Comparison of ENCODE assay signal across 9 cellular contexts in the genomic region with DNA sequence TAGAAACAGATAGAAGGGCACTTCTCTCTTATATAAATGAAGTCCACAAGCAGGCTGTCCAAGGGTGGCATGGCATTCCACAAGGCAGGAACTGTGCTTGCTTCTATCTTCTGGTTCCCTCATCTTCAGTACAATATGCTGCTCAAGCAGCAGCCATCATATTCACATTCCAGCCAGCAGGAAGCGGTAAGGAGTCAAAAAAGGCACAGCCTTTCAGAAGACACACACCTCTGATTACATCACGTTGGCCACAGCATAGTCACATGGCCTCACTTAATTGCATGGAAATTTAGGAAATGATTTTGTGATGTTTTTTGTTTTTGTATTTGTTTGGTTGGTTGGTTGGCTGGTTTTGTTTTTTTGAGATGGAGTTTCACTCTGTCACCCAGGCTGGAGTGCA. TPM values are rescaled to one million over a fixed set of nuclear protein-coding genes. Genes with fewer than 3 reads are reported as not detected.
A peak's percentile ranks its signal among the peaks of the same experiment; 100 is the strongest.
DNase-seq lines count a peak whose midpoint lies in the region; ATAC-seq and TF ChIP-seq lines count a peak whose summit lies in the region.
"Had no signal": no experiment of that assay in that cellular context is flagged by ENCODE, and none has a peak within 500 bp of the region (broad histone marks: within the 10 kb centered on the region; RNA-seq: fewer than 3 reads in every experiment).

No MANE protein-coding gene starts in this region.

- no peak overlapping the region for H3K27ac ChIP-seq in foreskin keratinocyte
- no peak overlapping the region for H3K27ac ChIP-seq in neuronal stem cell (replicated peaks; ENCODE audit: low read length)

- in situ Hi-C loops in GM13977 (cut with MboI; ENCODE audit: low pct_unique_long_range_greater_than_20kb, low sequenced_read_pairs, unreplicated experiment): no loop called here

- no peak overlapping the region for H3K23ac ChIP-seq in neuronal stem cell (ENCODE audit: low read depth, low read length, poor library complexity)

- no peaks in the 10 kb centered on the region for H3K9me3 ChIP-seq in Caco-2
- H3K9me3 ChIP-seq in neuronal stem cell (replicated peaks in 1 of 2; ENCODE audit: control insufficient read depth in 2 of 2, insufficient read depth in 1 of 2, low read depth in 1 of 2, low read length in 2 of 2): peaks cover 0 to 10% of the 10 kb centered on the region in 2 donors

- no peak overlapping the region for H4K8ac ChIP-seq in neuronal stem cell (ENCODE audit: low read depth, low read length)

- H3K36me3 ChIP-seq in Caco-2 (ENCODE audit: control insufficient read depth, insufficient read depth, low read length) (no peaks in the 10 kb centered on the region), neuronal stem cell (replicated peaks in 1 of 2; ENCODE audit: control insufficient read depth in 2 of 2, insufficient read depth in 2 of 2, low read length in 2 of 2) (no peaks in the 10 kb centered on the region)

- no peak overlapping the region for H3K18ac ChIP-seq in neuronal stem cell (ENCODE audit: low read length)

- POLR2A ChIA-PET in Caco-2 (lab: Charles Lee): no interaction called here

- H3K9me3 Mint-ChIP-seq in Caco-2 (ENCODE audit: unreplicated experiment): no peaks in the 10 kb centered on the region
- H3K9me3 Mint-ChIP-seq: activated T-helper 17 cell treated with anti-CD3 and anti-CD28 coated beads, Interleukin-2, amount 50 U/mL, for 72 hours had no signal

- TF ChIP-seq CTCF in Caco-2 (IDR thresholded peaks at IDR 0.05; ENCODE audit: insufficient read depth in 1 of 2, low read depth in 1 of 2, low read length in 1 of 2, severe bottlenecking in 1 of 2, unreplicated experiment in 1 of 2) (peak; percentile 61 to 69), foreskin keratinocyte (conservative IDR thresholded peaks at IDR 0.05) (peak; percentile 59), GM13977 (IDR thresholded peaks at IDR 0.05; ENCODE audit: extremely low read depth, insufficient read depth, missing control alignments) (no peak)

- no peak overlapping the region for H3K4me3 Mint-ChIP-seq in Caco-2 (ENCODE audit: unreplicated experiment)
- H3K4me3 Mint-ChIP-seq: activated T-helper 17 cell treated with anti-CD3 and anti-CD28 coated beads, Interleukin-2, amount 50 U/mL, for 72 hours had no signal

- H3K79me1 ChIP-seq in neuronal stem cell (ENCODE audit: low read depth, low read length): no peaks in the 10 kb centered on the region

- no peak overlapping the region for H2BK15ac ChIP-seq in neuronal stem cell (ENCODE audit: low read length)

- CTCF ChIA-PET in Caco-2 (lab: Charles Lee): no interaction called here

- H2AFZ ChIP-seq in neuronal stem cell (ENCODE audit: low read length): no peak overlapping the region

- no peaks in the 10 kb centered on the region for H3K36me3 Mint-ChIP-seq in Caco-2 (ENCODE audit: insufficient read depth, unreplicated experiment)

- peaks cover 17% of the 10 kb centered on the region for H3K27me3 Mint-ChIP-seq in Caco-2 (ENCODE audit: insufficient read depth, unreplicated experiment)

- H2BK5ac ChIP-seq in neuronal stem cell (ENCODE audit: low read length): no peak overlapping the region

- H3K4ac ChIP-seq in neuronal stem cell (ENCODE audit: low read length): no peak overlapping the region

- H3K9ac ChIP-seq in neuronal stem cell (ENCODE audit: low read depth, low read length, poor library complexity): no peak overlapping the region

- H3K4me1 ChIP-seq in Caco-2 (no peaks in the 10 kb centered on the region), foreskin keratinocyte (no peaks in the 10 kb centered on the region), neuronal stem cell (ENCODE audit: control insufficient read depth in 2 of 2, insufficient read depth in 1 of 2, low read depth in 1 of 2, low read length in 2 of 2) (no peaks in the 10 kb centered on the region)

- DNase-seq in Caco-2 (peak; percentile 84 to 86), NAMALWA (ENCODE audit: low spot score) (peak; percentile 46), foreskin keratinocyte (peak; percentile 11 to 44), neuronal stem cell (ENCODE audit: low spot score) (no peak), GM13977 (ENCODE audit: low spot score) (no peak), KG1 (lab: John Stamatoyannopoulos, UW) (no peak)
- DNase-seq: NCI-H1105 had no signal

- H2AK5ac ChIP-seq in neuronal stem cell (ENCODE audit: low read depth, low read length): no peak overlapping the region

- no peak overlapping the region for H3K27ac Mint-ChIP-seq in Caco-2 (ENCODE audit: unreplicated experiment)
- H3K27ac Mint-ChIP-seq: activated T-helper 17 cell treated with anti-CD3 and anti-CD28 coated beads, Interleukin-2, amount 50 U/mL, for 72 hours had no signal

- no TSS peak for BruUV-seq in Caco-2 (replicated peaks; lab: Mats Ljungman, UMichigan)

- H2BK120ac ChIP-seq in neuronal stem cell (ENCODE audit: low read depth, low read length): no peak overlapping the region

- H3K4me2 ChIP-seq in neuronal stem cell (ENCODE audit: insufficient read depth, low read length, poor library complexity, severe bottlenecking): no peak overlapping the region

- H3K4me3 ChIP-seq in Caco-2 (ENCODE audit: low read depth, low read length) (no peak overlapping the region), neuronal stem cell (ENCODE audit: low read length in 2 of 2) (no peak overlapping the region)

- no CpG with 5 or more reads among the region's 2 CpGs for WGBS in neuronal stem cell (ENCODE audit: extremely low coverage in 2 of 2, insufficient read length in 2 of 2, insufficient replicate concordance in 1 of 2), 2 donors

- no peak overlapping the region for H3K14ac ChIP-seq in neuronal stem cell (ENCODE audit: low read length)

- ATAC-seq in foreskin keratinocyte: peak; percentile 66
- ATAC-seq: activated T-helper 17 cell treated with anti-CD3 and anti-CD28 coated beads, Interleukin-2, amount 50 U/mL, for 72 hours had no signal

- intact Hi-C loops in Caco-2 (cut with micrococcal nuclease; ENCODE audit: unreplicated experiment): no loop called here

- no peak overlapping the region for H2BK12ac ChIP-seq in neuronal stem cell (ENCODE audit: low read length)

- no peak overlapping the region for H4K91ac ChIP-seq in neuronal stem cell (ENCODE audit: low read depth, low read length, poor library complexity)

- no peaks in the 10 kb centered on the region for H3K4me1 Mint-ChIP-seq in Caco-2 (ENCODE audit: low read depth, unreplicated experiment)
- H3K4me1 Mint-ChIP-seq: activated T-helper 17 cell treated with anti-CD3 and anti-CD28 coated beads, Interleukin-2, amount 50 U/mL, for 72 hours had no signal

- H3K27me3 ChIP-seq in Caco-2 (replicated peaks; ENCODE audit: control insufficient read depth, insufficient read depth, low read length): no peaks in the 10 kb centered on the region; the same call in 1 of the 2 replicates
- H3K27me3 ChIP-seq in foreskin keratinocyte: peaks cover 20% of the 10 kb centered on the region
- H3K27me3 ChIP-seq in neuronal stem cell (ENCODE audit: control insufficient read depth in 3 of 3, insufficient read depth in 3 of 3, low read depth in 1 of 3, low read length in 3 of 3): peaks cover 0 to 11% (median 0%) of the 10 kb centered on the region in 3 experiments

RNA-seq across cellular contexts. Expression of a gene that starts 19.0 kb away (rescaled TPM):
- not detected in 2 replicates for total RNA-seq in Caco-2 (2022)
- total RNA-seq in foreskin keratinocyte: not detected in 2 replicates
- not detected in 2 replicates for polyA plus RNA-seq in foreskin keratinocyte
- polyA plus RNA-seq in neuronal stem cell (2013, experiment 1 of 2): 0.03 TPM
- 0.06 TPM for polyA plus RNA-seq in neuronal stem cell (2013, experiment 2 of 2)
- total RNA-seq: activated T-helper 17 cell treated with anti-CD3 and anti-CD28 coated beads, Interleukin-2, amount 50 U/mL, for 72 hours had no signal

RNA-seq across cellular contexts. Expression of a gene that starts 19.2 kb away (rescaled TPM):
- total RNA-seq in Caco-2 (2022): not detected in 2 replicates
- not detected in 2 replicates for total RNA-seq in foreskin keratinocyte
- not detected in 2 replicates for polyA plus RNA-seq in foreskin keratinocyte
- polyA plus RNA-seq in neuronal stem cell (2013, experiment 1 of 2): not detected
- not detected for polyA plus RNA-seq in neuronal stem cell (2013, experiment 2 of 2)
- total RNA-seq: activated T-helper 17 cell treated with anti-CD3 and anti-CD28 coated beads, Interleukin-2, amount 50 U/mL, for 72 hours; liver had no signal
- polyA plus RNA-seq: liver had no signal

RNA-seq across cellular contexts. Expression of a gene that starts 20.1 kb away (rescaled TPM):
- total RNA-seq in Caco-2 (2022): 435 and 443 TPM in 2 replicates
- total RNA-seq in foreskin keratinocyte: 105 and 125 TPM in 2 replicates
- 132 and 150 TPM in 2 replicates for polyA plus RNA-seq in foreskin keratinocyte
- 81.6 TPM for polyA plus RNA-seq in neuronal stem cell (2013, experiment 1 of 2)
- polyA plus RNA-seq in neuronal stem cell (2013, experiment 2 of 2): 82.1 TPM

RNA-seq across cellular contexts. Expression of a gene that starts 53.7 kb away (rescaled TPM):
- total RNA-seq in Caco-2 (2022): not detected in 2 replicates
- total RNA-seq in foreskin keratinocyte: not detected in 2 replicates
- not detected in 2 replicates for polyA plus RNA-seq in foreskin keratinocyte
- polyA plus RNA-seq in neuronal stem cell (2013, experiment 1 of 2): not detected
- polyA plus RNA-seq in neuronal stem cell (2013, experiment 2 of 2): not detected
- total RNA-seq: activated T-helper 17 cell treated with anti-CD3 and anti-CD28 coated beads, Interleukin-2, amount 50 U/mL, for 72 hours; liver had no signal
- polyA plus RNA-seq: liver had no signal

Comparison
In these comparisons a context has a peak if more than half of its experiments do, and no peak if none do; other contexts are left out.
1. DNase-seq: peak in Caco-2 (2 of 2), NAMALWA (single experiment) and foreskin keratinocyte (2 of 2); none in neuronal stem cell (single experiment), GM13977 (single experiment) and KG1 (single experiment).